8 cellular contexts compared by ENCODE assay signal in the genomic region with DNA sequence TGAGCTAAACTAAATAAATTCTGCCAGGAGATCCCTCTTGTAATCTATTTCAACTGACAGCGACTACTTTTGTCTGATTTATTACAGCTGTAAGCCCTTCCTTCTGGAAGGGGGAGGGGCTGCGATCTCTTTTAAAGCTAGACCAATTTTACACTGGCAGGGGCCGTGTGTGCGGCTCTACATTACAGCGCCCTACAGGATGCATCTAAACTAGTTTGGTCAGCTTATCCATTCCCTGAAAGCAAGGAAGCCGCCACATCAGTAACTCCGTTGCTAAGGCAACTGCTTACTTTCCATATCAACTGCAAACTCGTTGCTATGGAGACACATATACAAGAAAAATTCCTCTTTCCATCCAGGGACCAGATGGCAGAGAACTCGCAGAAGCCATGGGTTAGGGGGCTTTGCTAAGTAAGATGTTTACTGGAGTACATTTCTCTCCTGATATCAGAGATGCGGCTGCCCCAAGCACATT. TPM values are rescaled to one million over a fixed set of nuclear protein-coding genes. Genes with fewer than 3 reads are reported as not detected.
DNase-seq lines count a peak whose midpoint lies in the region; ATAC-seq and TF ChIP-seq lines count a peak whose summit lies in the region.

No MANE protein-coding gene starts in this region.

- intact Hi-C loops in natural killer cell (cut with micrococcal nuclease): no loop called here
- intact Hi-C loops in aorta (cut with DNase I): no loop called here

- H3K4me1 Mint-ChIP-seq in natural killer cell: peaks cover 76 to 81% of the 10 kb centered on the region in 2 donors
- H3K4me1 Mint-ChIP-seq in natural killer cell treated with Interleukin-12 subunit alpha and Interleukin-12 subunit beta and Interleukin-15 and Interleukin-18, amount 100 ng/mL, for 72 hours (ENCODE audit: low read depth in 2 of 2): peaks cover 68 to 74% of the 10 kb centered on the region in 2 donors
- H3K4me1 Mint-ChIP-seq in activated naive CD8-positive, alpha-beta T cell treated with anti-CD3 and anti-CD28 coated beads, Interleukin-2, amount 50 U/mL, for 24 hours: peaks cover 60% of the 10 kb centered on the region
- peaks cover 6% of the 10 kb centered on the region for H3K4me1 Mint-ChIP-seq in activated CD4-positive, alpha-beta memory T cell treated with anti-CD3 and anti-CD28 coated beads, Interleukin-2, amount 10 ng/mL, durations not matched to agents 7 days and 5 days

- peak overlapping the region; percentile 24 to 76 for H3K27ac Mint-ChIP-seq in natural killer cell
- H3K27ac Mint-ChIP-seq in natural killer cell treated with Interleukin-12 subunit alpha and Interleukin-12 subunit beta and Interleukin-15 and Interleukin-18, amount 100 ng/mL, for 72 hours: peak overlapping the region in 1 of 2 donors; percentile 4
- H3K27ac Mint-ChIP-seq in activated naive CD8-positive, alpha-beta T cell treated with anti-CD3 and anti-CD28 coated beads, Interleukin-2, amount 50 U/mL, for 24 hours: no peak overlapping the region
- no peak overlapping the region for H3K27ac Mint-ChIP-seq in activated CD4-positive, alpha-beta memory T cell treated with anti-CD3 and anti-CD28 coated beads, Interleukin-2, amount 10 ng/mL, durations not matched to agents 7 days and 5 days

- no peaks in the 10 kb centered on the region for H3K27me3 ChIP-seq in aorta (ENCODE audit: control insufficient read depth in 1 of 2, insufficient read depth in 2 of 2, low read length in 1 of 2)

- no peaks in the 10 kb centered on the region for H3K9me3 ChIP-seq in aorta (ENCODE audit: control insufficient read depth, low read length)

- H3K4me3 ChIP-seq in aorta (ENCODE audit: low read length in 2 of 2): peak overlapping the region in 1 of 2 donors; percentile 9

- ATAC-seq in natural killer cell (peak in 2 of 3 donors; percentile 58 to 59), aorta (ENCODE audit: low FRiP score) (peak; percentile 51)
- no peak for ATAC-seq in natural killer cell treated with Interleukin-12 subunit alpha and Interleukin-12 subunit beta and Interleukin-15 and Interleukin-18, amount 100 ng/mL, for 72 hours
- peak; percentile 43 for ATAC-seq in activated naive CD8-positive, alpha-beta T cell treated with anti-CD3 and anti-CD28 coated beads, Interleukin-2, amount 50 U/mL, for 24 hours

- DNase-seq in natural killer cell (no peak), iPS-NIHi11 (ENCODE audit: low spot score) (peak; percentile 74), aorta (no peak), T-helper 1 cell (no peak), RPMI8226 (no peak)
- DNase-seq in natural killer cell treated with Interleukin-12 subunit alpha and Interleukin-12 subunit beta and Interleukin-15 and Interleukin-18, amount 100 ng/mL, for 72 hours (ENCODE audit: low spot score): no peak
- no peak for DNase-seq in activated naive CD8-positive, alpha-beta T cell treated with anti-CD3 and anti-CD28 coated beads, Interleukin-2, amount 50 U/mL, for 24 hours
- no peak for DNase-seq in activated CD4-positive, alpha-beta memory T cell treated with anti-CD3 and anti-CD28 coated beads, Interleukin-2, amount 10 ng/mL, durations not matched to agents 7 days and 5 days

- POLR2A ChIA-PET in activated CD4-positive, alpha-beta memory T cell treated with anti-CD3 and anti-CD28 coated beads, Interleukin-2, amount 10 ng/mL, durations not matched to agents 7 days and 5 days (lab: Charles Lee): interaction anchor here (1.6 kb wide), 1 partner anchor 16 kb away, joined by 4 read pairs; no protein-coding TSS in a partner anchor

- CTCF ChIA-PET in activated CD4-positive, alpha-beta memory T cell treated with anti-CD3 and anti-CD28 coated beads, Interleukin-2, amount 10 ng/mL, durations not matched to agents 7 days and 5 days (lab: Charles Lee): no interaction called here

- 6 to 8% methylated on average over 10 of the region's 10 CpGs for WGBS in aorta, 2 donors

- no peaks in the 10 kb centered on the region for H3K27me3 Mint-ChIP-seq in natural killer cell (ENCODE audit: low read depth in 2 of 2)
- no peaks in the 10 kb centered on the region for H3K27me3 Mint-ChIP-seq in natural killer cell treated with Interleukin-12 subunit alpha and Interleukin-12 subunit beta and Interleukin-15 and Interleukin-18, amount 100 ng/mL, for 72 hours
- H3K27me3 Mint-ChIP-seq in activated naive CD8-positive, alpha-beta T cell treated with anti-CD3 and anti-CD28 coated beads, Interleukin-2, amount 50 U/mL, for 24 hours: no peaks in the 10 kb centered on the region
- H3K27me3 Mint-ChIP-seq in activated CD4-positive, alpha-beta memory T cell treated with anti-CD3 and anti-CD28 coated beads, Interleukin-2, amount 10 ng/mL, durations not matched to agents 7 days and 5 days: no peaks in the 10 kb centered on the region

- peaks cover 3 to 11% of the 10 kb centered on the region in 2 donors for H3K4me1 ChIP-seq in aorta (ENCODE audit: control insufficient read depth in 1 of 2, insufficient read depth in 2 of 2, low read length in 2 of 2)

- no peak overlapping the region for H3K4me3 Mint-ChIP-seq in natural killer cell
- H3K4me3 Mint-ChIP-seq in natural killer cell treated with Interleukin-12 subunit alpha and Interleukin-12 subunit beta and Interleukin-15 and Interleukin-18, amount 100 ng/mL, for 72 hours: no peak overlapping the region
- no peak overlapping the region for H3K4me3 Mint-ChIP-seq in activated naive CD8-positive, alpha-beta T cell treated with anti-CD3 and anti-CD28 coated beads, Interleukin-2, amount 50 U/mL, for 24 hours
- H3K4me3 Mint-ChIP-seq in activated CD4-positive, alpha-beta memory T cell treated with anti-CD3 and anti-CD28 coated beads, Interleukin-2, amount 10 ng/mL, durations not matched to agents 7 days and 5 days: no peak overlapping the region

- H3K36me3 Mint-ChIP-seq in natural killer cell: no peaks in the 10 kb centered on the region
- no peaks in the 10 kb centered on the region for H3K36me3 Mint-ChIP-seq in natural killer cell treated with Interleukin-12 subunit alpha and Interleukin-12 subunit beta and Interleukin-15 and Interleukin-18, amount 100 ng/mL, for 72 hours
- peaks cover 44% of the 10 kb centered on the region for H3K36me3 Mint-ChIP-seq in activated naive CD8-positive, alpha-beta T cell treated with anti-CD3 and anti-CD28 coated beads, Interleukin-2, amount 50 U/mL, for 24 hours (ENCODE audit: low read depth)
- peaks cover 26% of the 10 kb centered on the region for H3K36me3 Mint-ChIP-seq in activated CD4-positive, alpha-beta memory T cell treated with anti-CD3 and anti-CD28 coated beads, Interleukin-2, amount 10 ng/mL, durations not matched to agents 7 days and 5 days (ENCODE audit: low read depth)

- no peak for TF ChIP-seq CTCF in natural killer cell (IDR thresholded peaks at IDR 0.05)

- no peaks in the 10 kb centered on the region for H3K9me3 Mint-ChIP-seq in natural killer cell
- H3K9me3 Mint-ChIP-seq in natural killer cell treated with Interleukin-12 subunit alpha and Interleukin-12 subunit beta and Interleukin-15 and Interleukin-18, amount 100 ng/mL, for 72 hours: no peaks in the 10 kb centered on the region
- no peaks in the 10 kb centered on the region for H3K9me3 Mint-ChIP-seq in activated naive CD8-positive, alpha-beta T cell treated with anti-CD3 and anti-CD28 coated beads, Interleukin-2, amount 50 U/mL, for 24 hours
- H3K9me3 Mint-ChIP-seq in activated CD4-positive, alpha-beta memory T cell treated with anti-CD3 and anti-CD28 coated beads, Interleukin-2, amount 10 ng/mL, durations not matched to agents 7 days and 5 days: no peaks in the 10 kb centered on the region

- no peaks in the 10 kb centered on the region for H3K36me3 ChIP-seq in aorta (ENCODE audit: control insufficient read depth in 1 of 2, insufficient read depth in 2 of 2, low read length in 1 of 2)

- no peak overlapping the region for H3K27ac ChIP-seq in aorta (ENCODE audit: low read depth in 1 of 2, low read length in 2 of 2)

RNA-seq across cellular contexts. Expression of a gene that starts 17.4 kb away (rescaled TPM):
- total RNA-seq in natural killer cell: 100 to 1,000 TPM; 209 to 216 (median 209) TPM
- total RNA-seq in natural killer cell treated with Interleukin-12 subunit alpha and Interleukin-12 subunit beta and Interleukin-15 and Interleukin-18, amount 100 ng/mL, for 72 hours: 100 to 1,000 TPM; 127 to 133 TPM
- 100 to 1,000 TPM; 150 to 225 TPM for total RNA-seq in aorta
- polyA plus RNA-seq in aorta: 10 to 100 TPM; 21.4 to 51.8 TPM
- 10 to 100 TPM; 73.1 to 78.3 TPM for total RNA-seq in activated CD4-positive, alpha-beta memory T cell treated with anti-CD3 and anti-CD28 coated beads, Interleukin-2, amount 10 ng/mL, durations not matched to agents 7 days and 5 days

Comparison
In these comparisons a context has a peak if more than half of its experiments do, and no peak if none do; other contexts are left out.
1. ATAC-seq: peak in natural killer cell (2 of 3), activated naive CD8-positive, alpha-beta T cell treated with anti-CD3 and anti-CD28 coated beads, Interleukin-2, amount 50 U/mL, for 24 hours (single experiment) and aorta (single experiment); none in natural killer cell treated with Interleukin-12 subunit alpha and Interleukin-12 subunit beta and Interleukin-15 and Interleukin-18, amount 100 ng/mL, for 72 hours (0 of 2).
2. H3K27ac Mint-ChIP-seq: peak in natural killer cell (2 of 2); none in activated naive CD8-positive, alpha-beta T cell treated with anti-CD3 and anti-CD28 coated beads, Interleukin-2, amount 50 U/mL, for 24 hours (single experiment) and activated CD4-positive, alpha-beta memory T cell treated with anti-CD3 and anti-CD28 coated beads, Interleukin-2, amount 10 ng/mL, durations not matched to agents 7 days and 5 days (single experiment).